In genomic region chr6:6626227-6626626, GRCh38 we compare ENCODE assay signal across 20 cellular contexts. TPM values are rescaled to one million over a fixed set of nuclear protein-coding genes. Genes with fewer than 3 reads are reported as not detected.
"Had no signal": no experiment of that assay in that cellular context is flagged by ENCODE, and none has a peak within 500 bp of the region (broad histone marks: within the 10 kb centered on the region; RNA-seq: fewer than 3 reads in every experiment).

No MANE protein-coding gene starts in this region.

- DNase-seq: cortex of kidney; effector CD4-positive, alpha-beta T cell; foreskin fibroblast; gastrocnemius medialis; head of caudate nucleus; left ventricle myocardium superior; lower lobe of right lung; natural killer cell; occipital lobe; ovary; psoas muscle; right cardiac atrium; stimulated activated CD4-positive, alpha-beta T cell treated with anti-CD3 and anti-CD28 coated beads, Interleukin-15, amount 100 ng/mL, for 24 hours; stimulated activated CD4-positive, alpha-beta T cell treated with anti-CD3 and anti-CD28 coated beads, Interleukin-2, amount 100 ng/mL, for 48 hours; stimulated activated naive B cell treated with anti-CD40 and anti-IgM and Interleukin-4, amounts not matched to agents 10 μg/mL and 1 μg/mL and 100 μg/mL, for 72 hours; upper lobe of right lung had no signal

- H3K27me3 Mint-ChIP-seq: stimulated activated naive B cell treated with anti-CD40 and anti-IgM and Interleukin-4, amounts not matched to agents 10 μg/mL and 1 μg/mL and 100 μg/mL, for 72 hours; stimulated activated naive CD8-positive, alpha-beta T cell treated with anti-CD3 and anti-CD28 coated beads, Interleukin-15, Interleukin-2, amounts not matched to agents 100 ng/mL and 50 ng/mL, for 24 hours had no signal

- H3K36me3 Mint-ChIP-seq: natural killer cell had no signal

- H3K4me3 Mint-ChIP-seq: natural killer cell; stimulated activated naive B cell treated with anti-CD40 and anti-IgM and Interleukin-4, amounts not matched to agents 10 μg/mL and 1 μg/mL and 100 μg/mL, for 72 hours; stimulated activated naive CD8-positive, alpha-beta T cell treated with anti-CD3 and anti-CD28 coated beads, Interleukin-15, Interleukin-2, amounts not matched to agents 100 ng/mL and 50 ng/mL, for 24 hours had no signal

- H3K9me3 Mint-ChIP-seq: natural killer cell; stimulated activated naive B cell treated with anti-CD40 and anti-IgM and Interleukin-4, amounts not matched to agents 10 μg/mL and 1 μg/mL and 100 μg/mL, for 72 hours; stimulated activated naive CD8-positive, alpha-beta T cell treated with anti-CD3 and anti-CD28 coated beads, Interleukin-15, Interleukin-2, amounts not matched to agents 100 ng/mL and 50 ng/mL, for 24 hours had no signal

- H3K27ac Mint-ChIP-seq: natural killer cell; stimulated activated naive B cell treated with anti-CD40 and anti-IgM and Interleukin-4, amounts not matched to agents 10 μg/mL and 1 μg/mL and 100 μg/mL, for 72 hours; stimulated activated naive CD8-positive, alpha-beta T cell treated with anti-CD3 and anti-CD28 coated beads, Interleukin-15, Interleukin-2, amounts not matched to agents 100 ng/mL and 50 ng/mL, for 24 hours had no signal

RNA-seq across cellular contexts. Expression of gene LY86, which starts 37.7 kb away (rescaled TPM):
- total RNA-seq: dermis microvascular lymphatic vessel endothelial cell, glomerular endothelial cell, renal cortical epithelial cell had no signal
